In genomic region chr3:16885948-16886683, GRCh38 we compare ENCODE assay signal across 8 cellular contexts. TPM values are rescaled to one million over a fixed set of nuclear protein-coding genes. Genes with fewer than 3 reads are reported as not detected.
A peak's percentile ranks its signal among the peaks of the same experiment; 100 is the strongest.
DNase-seq lines count a peak whose midpoint lies in the region.

No MANE protein-coding gene starts in this region.

- peaks cover 4% of the 10 kb centered on the region for H3K27me3 ChIP-seq in mesendoderm (ENCODE audit: insufficient read depth, low read length, poor library complexity)

- H3K79me2 ChIP-seq in mesendoderm (ENCODE audit: control insufficient read depth, insufficient read depth, low read length): no peaks in the 10 kb centered on the region

- no peak overlapping the region for H3K23ac ChIP-seq in mesendoderm (ENCODE audit: low read length)

- H3K27me3 Mint-ChIP-seq in T-helper 2 cell treated with Interferon-gamma antibody and Interleukin-4, amounts not matched to agents 5 μg/mL and 100 μg/mL, for 36 hours (ENCODE audit: low read depth): peaks cover 6% of the 10 kb centered on the region

- H3K4me3 Mint-ChIP-seq in T-helper 2 cell treated with Interferon-gamma antibody and Interleukin-4, amounts not matched to agents 5 μg/mL and 100 μg/mL, for 36 hours: peak overlapping the region; percentile 97

- peak overlapping the region; percentile 68 for H3K4me3 ChIP-seq in skeletal muscle cell (ENCODE audit: low read depth, low read length)
- H3K4me3 ChIP-seq in mesendoderm (ENCODE audit: low read length): no peak overlapping the region

- no peak overlapping the region for H2BK15ac ChIP-seq in mesendoderm (replicated peaks; ENCODE audit: low read depth)

- no peak overlapping the region for H2AK5ac ChIP-seq in mesendoderm (ENCODE audit: low read length)

- peaks cover 2% of the 10 kb centered on the region for H3K4me1 ChIP-seq in mesendoderm (ENCODE audit: control insufficient read depth, low read depth, low read length)

- no peak overlapping the region for H3K27ac ChIP-seq in mesendoderm (ENCODE audit: low read depth, low read length)

- WGBS in mesendoderm (ENCODE audit: extremely low coverage, insufficient coverage, low lambda C conversion rate): no CpG with 5 or more reads among the region's 11 CpGs

- DNase-seq in NCI-H2029 treated with DMSO at 0.1 percent for 48 hours (lab: John Stamatoyannopoulos, UW) (peak; percentile 49), NCI-H2029 (lab: John Stamatoyannopoulos, UW) (no peak), fibroblast of peridontal ligament (ENCODE audit: extremely low read depth) (peak; percentile 61), skeletal muscle cell (ENCODE audit: low read depth) (no peak), NCI-H128 (lab: John Stamatoyannopoulos, UW; ENCODE audit: unreplicated experiment) (no peak), mesendoderm (no peak)
- DNase-seq in T-helper 2 cell treated with Interferon-gamma antibody and Interleukin-4, amounts not matched to agents 5 μg/mL and 100 μg/mL, for 36 hours (ENCODE audit: low spot score): no peak
- DNase-seq in stimulated activated CD4-positive, alpha-beta T cell treated with anti-CD3 and anti-CD28 coated beads, Interleukin-4, amount 100 ng/mL, for 4 hours: no peak

- no peak overlapping the region for H3K4ac ChIP-seq in mesendoderm (ENCODE audit: low read depth, low read length)

- H3K18ac ChIP-seq in mesendoderm (ENCODE audit: low read length): no peak overlapping the region

- no peak overlapping the region for H3K9ac ChIP-seq in mesendoderm (ENCODE audit: low read length)

- peak overlapping the region; percentile 88 for H3K27ac Mint-ChIP-seq in T-helper 2 cell treated with Interferon-gamma antibody and Interleukin-4, amounts not matched to agents 5 μg/mL and 100 μg/mL, for 36 hours

- peaks cover 15% of the 10 kb centered on the region for H3K36me3 Mint-ChIP-seq in T-helper 2 cell treated with Interferon-gamma antibody and Interleukin-4, amounts not matched to agents 5 μg/mL and 100 μg/mL, for 36 hours (ENCODE audit: low read depth)

- H2BK120ac ChIP-seq in mesendoderm (ENCODE audit: low read depth, low read length): no peak overlapping the region

- H3K36me3 ChIP-seq in mesendoderm (ENCODE audit: control insufficient read depth, insufficient read depth, low read length): no peaks in the 10 kb centered on the region

- no peak overlapping the region for H3K56ac ChIP-seq in mesendoderm (ENCODE audit: low read length)

- no peak overlapping the region for H2BK5ac ChIP-seq in mesendoderm (ENCODE audit: low read length)

- H3K79me1 ChIP-seq in mesendoderm (ENCODE audit: low read length): no peaks in the 10 kb centered on the region

- H4K8ac ChIP-seq in mesendoderm (ENCODE audit: low read depth, low read length): no peak overlapping the region

- no peaks in the 10 kb centered on the region for H3K9me3 Mint-ChIP-seq in T-helper 2 cell treated with Interferon-gamma antibody and Interleukin-4, amounts not matched to agents 5 μg/mL and 100 μg/mL, for 36 hours

- H4K5ac ChIP-seq in mesendoderm (ENCODE audit: low read length): no peak overlapping the region

- no peak overlapping the region for H3K4me2 ChIP-seq in mesendoderm (ENCODE audit: low read length)

- peaks cover 52% of the 10 kb centered on the region for H3K4me1 Mint-ChIP-seq in T-helper 2 cell treated with Interferon-gamma antibody and Interleukin-4, amounts not matched to agents 5 μg/mL and 100 μg/mL, for 36 hours (ENCODE audit: low read depth)

RNA-seq across cellular contexts. Expression of gene PLCL2, which starts 1.4 kb away (rescaled TPM):
- 0.95 TPM for polyA plus RNA-seq in mesendoderm (2013, experiment 1 of 2)
- 0.91 TPM for polyA plus RNA-seq in mesendoderm (2013, experiment 2 of 2)

Comparison
In these comparisons a context has a peak if more than half of its experiments do, and no peak if none do; other contexts are left out.
1. DNase-seq: peak in NCI-H2029 treated with DMSO at 0.1 percent for 48 hours (single experiment) and fibroblast of peridontal ligament (single experiment); none in NCI-H2029 (single experiment), T-helper 2 cell treated with Interferon-gamma antibody and Interleukin-4, amounts not matched to agents 5 μg/mL and 100 μg/mL, for 36 hours (single experiment), skeletal muscle cell (single experiment), NCI-H128 (single experiment), stimulated activated CD4-positive, alpha-beta T cell treated with anti-CD3 and anti-CD28 coated beads, Interleukin-4, amount 100 ng/mL, for 4 hours (0 of 2) and mesendoderm (single experiment).